ENCODE assay signal across 8 cellular contexts in genomic region chr5:39948867-39949468, GRCh38.
DNase-seq lines count a peak whose midpoint lies in the region; ATAC-seq, FAIRE-seq and TF ChIP-seq lines count a peak whose summit lies in the region.

No MANE protein-coding gene starts in this region.

- H3K27ac ChIP-seq in psoas muscle = no peak overlapping the region

- H3K27me3 Mint-ChIP-seq in activated T-helper 17 cell treated with anti-CD3 and anti-CD28 coated beads, Interleukin-2, amount 50 U/mL, for 72 hours = no peaks in the 10 kb centered on the region

- H3K36me3 Mint-ChIP-seq in activated T-helper 17 cell treated with anti-CD3 and anti-CD28 coated beads, Interleukin-2, amount 50 U/mL, for 72 hours (ENCODE audit: low read depth) = no peaks in the 10 kb centered on the region

- FAIRE-seq in frontal cortex (lab: Jason Lieb, UNC) = no peak

- H3K4me3 ChIP-seq in psoas muscle = no peak overlapping the region

- H3K27me3 ChIP-seq in psoas muscle (ENCODE audit: insufficient read depth in 3 of 3, low read length in 2 of 3) = no peaks in the 10 kb centered on the region

- H3K4me3 Mint-ChIP-seq in activated T-helper 17 cell treated with anti-CD3 and anti-CD28 coated beads, Interleukin-2, amount 50 U/mL, for 72 hours = no peak overlapping the region

- H3K4me1 Mint-ChIP-seq in activated T-helper 17 cell treated with anti-CD3 and anti-CD28 coated beads, Interleukin-2, amount 50 U/mL, for 72 hours = peaks cover 5% of the 10 kb centered on the region

- no peaks in the 10 kb centered on the region for H3K9me3 Mint-ChIP-seq in activated T-helper 17 cell treated with anti-CD3 and anti-CD28 coated beads, Interleukin-2, amount 50 U/mL, for 72 hours

- H3K4me1 ChIP-seq in psoas muscle = no peaks in the 10 kb centered on the region

- DNase-seq in DMS153 treated with DMSO at 0.1 percent for 48 hours (lab: John Stamatoyannopoulos, UW; ENCODE audit: unreplicated experiment) = peak; percentile 79
- DNase-seq in HuH-7.5 (ENCODE audit: low spot score) = peak; percentile 19
- peak; percentile 73 for DNase-seq in RKO (ENCODE audit: low spot score)
- peak; percentile 3 to 16 for DNase-seq in frontal cortex (ENCODE audit: low spot score in 2 of 2)
- no peak for DNase-seq in psoas muscle

- H3K36me3 ChIP-seq in psoas muscle (ENCODE audit: insufficient read depth in 1 of 2, low read depth in 1 of 2) = no peaks in the 10 kb centered on the region

- intact Hi-C loops in psoas muscle (cut with DNase I) = loop anchor here (2.0 to 5.0 kb wide), 3 partner anchors 738 to 788 kb away; no protein-coding TSS in a partner anchor

- H3K9me3 ChIP-seq in psoas muscle = no peaks in the 10 kb centered on the region

- H3K27ac Mint-ChIP-seq in activated T-helper 17 cell treated with anti-CD3 and anti-CD28 coated beads, Interleukin-2, amount 50 U/mL, for 72 hours = no peak overlapping the region

- TF ChIP-seq CTCF in psoas muscle (IDR thresholded peaks at IDR 0.05) = peak; percentile 67

- ATAC-seq in GM21528 (IDR thresholded peaks at IDR 0.05; ENCODE audit: low FRiP score, unreplicated experiment) = peak; percentile 78
- ATAC-seq in activated T-helper 17 cell treated with anti-CD3 and anti-CD28 coated beads, Interleukin-2, amount 50 U/mL, for 72 hours (replicated peaks) = peak; percentile 80
- ATAC-seq in psoas muscle = peak in 3 of 4 donors; percentile 54 to 72 (median 55)
- ATAC-seq in GM18870 (IDR thresholded peaks at IDR 0.05; ENCODE audit: unreplicated experiment) = no peak

- 48 to 54% (median 49%) methylated on average over 2 of the region's 2 CpGs for WGBS in psoas muscle, 3 donors

Comparison
In these comparisons a context has a peak if more than half of its experiments do, and no peak if none do; other contexts are left out.
1. DNase-seq: peak in DMS153 treated with DMSO at 0.1 percent for 48 hours (single experiment), HuH-7.5 (single experiment), RKO (single experiment) and frontal cortex (2 of 2); none in psoas muscle (0 of 2).